ENCODE assay signal across 9 cellular contexts in genomic region chr11:61797263-61797944, GRCh38. TPM values are rescaled to one million over a fixed set of nuclear protein-coding genes. Genes with fewer than 3 reads are reported as not detected.
DNase-seq lines count a peak whose midpoint lies in the region; ATAC-seq and TF ChIP-seq lines count a peak whose summit lies in the region.
"Had no signal": no experiment of that assay in that cellular context is flagged by ENCODE, and none has a peak within 500 bp of the region (broad histone marks: within the 10 kb centered on the region; RNA-seq: fewer than 3 reads in every experiment).

No MANE protein-coding gene starts in this region.

- peak overlapping the region in 1 of 2 experiments; percentile 41; a peak in 2 of 4 replicates for H3K27ac ChIP-seq in SK-N-SH (ENCODE audit: low read depth in 2 of 2, low read length in 1 of 2)
- peak overlapping the region; percentile 55 for H3K27ac ChIP-seq in left ventricle myocardium inferior (replicated peaks)
- H3K27ac ChIP-seq: epithelial cell of prostate had no signal

- H4K20me1 ChIP-seq in SK-N-SH (ENCODE audit: insufficient read depth) = no peaks in the 10 kb centered on the region; the same call in 1 of the 2 replicates

- peaks cover 0 to 13% of the 10 kb centered on the region in 2 experiments; a peak in 2 of 4 replicates for H3K4me1 ChIP-seq in SK-N-SH (ENCODE audit: control insufficient read depth in 1 of 2, insufficient read depth in 2 of 2, low read depth in 1 of 2, low read length in 1 of 2)
- peaks cover 22% of the 10 kb centered on the region for H3K4me1 ChIP-seq in left ventricle myocardium inferior

- H3K9me3 ChIP-seq in SK-N-SH (no peaks in the 10 kb centered on the region), left ventricle myocardium inferior (replicated peaks) (no peaks in the 10 kb centered on the region)

- 63% methylated on average over 3 of the region's 3 CpGs for WGBS in SK-N-SH (ENCODE audit: low lambda C conversion rate)

- peaks cover 17% of the 10 kb centered on the region for H3F3A ChIP-seq in SK-N-SH (replicated peaks; ENCODE audit: insufficient read depth)

- ATAC-seq in HG02759 (IDR thresholded peaks at IDR 0.05; ENCODE audit: unreplicated experiment) (no peak), HG02571 (IDR thresholded peaks at IDR 0.05; ENCODE audit: unreplicated experiment) (no peak)

- H3K9me2 ChIP-seq in SK-N-SH = no peaks in the 10 kb centered on the region

- peak overlapping the region; percentile 17; the same call in 1 of the 2 replicates for H3K4me2 ChIP-seq in SK-N-SH

- no peak for TF ChIP-seq POLR2A in NB4 (IDR thresholded peaks at IDR 0.05; ENCODE audit: extremely low read depth, insufficient read length)

- H2AFZ ChIP-seq in SK-N-SH (ENCODE audit: low read depth) = peak overlapping the region; percentile 26

- POLR2A ChIA-PET in SK-N-SH (lab: Yijun Ruan, JAX) = interaction anchor here (0.6 to 4.4 kb wide), 9 partner anchors 9 to 311 kb away, joined by 3 to 37 read pairs (median 3); partner anchors contain the start of gene FADS1

- peak overlapping the region; percentile 11; the same call in 1 of the 2 replicates for H3K9ac ChIP-seq in SK-N-SH

- TF ChIP-seq EP300 in SK-N-SH (IDR thresholded peaks at IDR 0.05; ENCODE audit: borderline replicate concordance in 1 of 2, low read depth in 1 of 2, low read length in 1 of 2) = no peak

- peaks cover 71% of the 10 kb centered on the region for H3K79me2 ChIP-seq in SK-N-SH (ENCODE audit: insufficient read depth)

- TF ChIP-seq RAD21 in SK-N-SH (IDR thresholded peaks at IDR 0.05; ENCODE audit: low read length) = peak; percentile 88

- DNase-seq in EH (ENCODE audit: low read depth) = peak; percentile 87
- peak; percentile 87 for DNase-seq in NB4 (ENCODE audit: low read depth)
- DNase-seq in SK-N-SH = peak; percentile 71
- peak in 44 of 56 donors; percentile 12 to 92 (median 58) for DNase-seq in amygdala (lab: John Stamatoyannopoulos, UW)
- peak; percentile 74 for DNase-seq in left ventricle myocardium inferior
- no peak for DNase-seq in retinal pigment epithelial cell (ENCODE audit: low read depth)

- H3K27me3 ChIP-seq in SK-N-SH (ENCODE audit: insufficient read depth) (no peaks in the 10 kb centered on the region), left ventricle myocardium inferior (ENCODE audit: low read depth) (no peaks in the 10 kb centered on the region)

- H3K4me3 ChIP-seq in NB4 (ENCODE audit: low read depth, low read length) (no peak overlapping the region), SK-N-SH (ENCODE audit: low read depth in 2 of 2, low read length in 1 of 2) (no peak overlapping the region; a peak in 1 of 4 replicates), left ventricle myocardium inferior (no peak overlapping the region), retinal pigment epithelial cell (ENCODE audit: low read length) (no peak overlapping the region)

- intact Hi-C loops in left ventricle myocardium inferior (cut with micrococcal nuclease) = loop anchor here (5.0 to 10.0 kb wide), 4 partner anchors 97 to 310 kb away; partner anchors contain the start of gene FADS3

- CTCF ChIA-PET in SK-N-SH (lab: Yijun Ruan, JAX) = interaction anchor here (0.7 to 11.0 kb wide), 50 partner anchors 9 to 541 kb away, joined by 3 to 149 read pairs (median 6); partner anchors contain the start of genes BEST1, FADS1, FADS2 and FADS3

- peaks cover 16 to 27% of the 10 kb centered on the region in 2 experiments for H3K36me3 ChIP-seq in SK-N-SH (replicated peaks in 1 of 2; ENCODE audit: control insufficient read depth in 1 of 2, insufficient read depth in 2 of 2, low read length in 1 of 2)
- peaks cover 28% of the 10 kb centered on the region for H3K36me3 ChIP-seq in left ventricle myocardium inferior

- TF ChIP-seq CTCF in NB4 (IDR thresholded peaks at IDR 0.05; ENCODE audit: low read depth, low read length) = peak; percentile 82
- TF ChIP-seq CTCF in SK-N-SH (IDR thresholded peaks at IDR 0.05) = peak; percentile 91
- TF ChIP-seq CTCF in left ventricle myocardium inferior (IDR thresholded peaks at IDR 0.05; ENCODE audit: borderline replicate concordance) = peak; percentile 86
- peak; percentile 83 for TF ChIP-seq CTCF in retinal pigment epithelial cell (conservative IDR thresholded peaks at IDR 0.05; ENCODE audit: low read depth, low read length)

TF ChIP-seq in SK-N-SH, 30 proteins besides CTCF, POLR2A, EP300 and RAD21:
- peak; percentile 80 for TF ChIP-seq SMC3 (IDR thresholded peaks at IDR 0.05; ENCODE audit: low read depth, low read length)
- no peak for TF ChIP-seq NFIC (IDR thresholded peaks at IDR 0.05; ENCODE audit: borderline replicate concordance)
- no peak for TF ChIP-seq RXRA (IDR thresholded peaks at IDR 0.05; ENCODE audit: borderline replicate concordance, low read depth)
- TF ChIP-seq YY1 (IDR thresholded peaks at IDR 0.05; ENCODE audit: low read depth) = peak; percentile 69; the same call in 1 of the 2 replicates
- TF ChIP-seq, protein P1, sequence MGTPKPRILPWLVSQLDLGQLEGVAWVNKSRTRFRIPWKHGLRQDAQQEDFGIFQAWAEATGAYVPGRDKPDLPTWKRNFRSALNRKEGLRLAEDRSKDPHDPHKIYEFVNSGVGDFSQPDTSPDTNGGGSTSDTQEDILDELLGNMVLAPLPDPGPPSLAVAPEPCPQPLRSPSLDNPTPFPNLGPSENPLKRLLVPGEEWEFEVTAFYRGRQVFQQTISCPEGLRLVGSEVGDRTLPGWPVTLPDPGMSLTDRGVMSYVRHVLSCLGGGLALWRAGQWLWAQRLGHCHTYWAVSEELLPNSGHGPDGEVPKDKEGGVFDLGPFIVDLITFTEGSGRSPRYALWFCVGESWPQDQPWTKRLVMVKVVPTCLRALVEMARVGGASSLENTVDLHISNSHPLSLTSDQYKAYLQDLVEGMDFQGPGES (IDR thresholded peaks at IDR 0.05; ENCODE audit: low read depth, low read length) = no peak
- peak; percentile 21 for TF ChIP-seq CHD2 (IDR thresholded peaks at IDR 0.05; ENCODE audit: low read length, partially characterized antibody)
- TF ChIP-seq, protein P2, sequence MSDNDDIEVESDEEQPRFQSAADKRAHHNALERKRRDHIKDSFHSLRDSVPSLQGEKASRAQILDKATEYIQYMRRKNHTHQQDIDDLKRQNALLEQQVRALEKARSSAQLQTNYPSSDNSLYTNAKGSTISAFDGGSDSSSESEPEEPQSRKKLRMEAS (IDR thresholded peaks at IDR 0.05; ENCODE audit: low read depth) = no peak

RNA-seq across cellular contexts. Expression of gene FEN1, which starts 4.7 kb away (rescaled TPM):
- 35.9 and 39.5 TPM in 2 replicates for polyA plus RNA-seq in SK-N-SH (2012; rRNA removed)
- 33.0 and 38.9 TPM in 2 replicates for polyA plus RNA-seq in SK-N-SH (2012; cell fraction: cytosol; rRNA removed)
- polyA plus RNA-seq in SK-N-SH (2012; cell fraction: nucleus; rRNA removed) = 16.8 and 18.5 TPM in 2 replicates
- 5.8 TPM for total RNA-seq in left ventricle myocardium inferior

RNA-seq across cellular contexts. Expression of gene TMEM258, which starts 5.0 kb away (rescaled TPM):
- 454 and 617 TPM in 2 replicates for polyA plus RNA-seq in SK-N-SH (2012; rRNA removed)
- 466 and 537 TPM in 2 replicates for polyA plus RNA-seq in SK-N-SH (2012; cell fraction: cytosol; rRNA removed)
- polyA plus RNA-seq in SK-N-SH (2012; cell fraction: nucleus; rRNA removed) = 90.9 and 135 TPM in 2 replicates
- 117 TPM for total RNA-seq in left ventricle myocardium inferior

RNA-seq across cellular contexts. Expression of gene FADS1, which starts 19.4 kb away (rescaled TPM):
- 20.6 and 26.4 TPM in 2 replicates for polyA plus RNA-seq in SK-N-SH (2012; rRNA removed)
- 13.8 and 18.5 TPM in 2 replicates for polyA plus RNA-seq in SK-N-SH (2012; cell fraction: cytosol; rRNA removed)
- polyA plus RNA-seq in SK-N-SH (2012; cell fraction: nucleus; rRNA removed) = 17.8 and 27.8 TPM in 2 replicates
- total RNA-seq in left ventricle myocardium inferior = 24.1 TPM

RNA-seq across cellular contexts. Expression of gene FADS2, which starts 30.7 kb away (rescaled TPM):
- 67.8 and 77.1 TPM in 2 replicates for polyA plus RNA-seq in SK-N-SH (2012; rRNA removed)
- 35.0 and 46.7 TPM in 2 replicates for polyA plus RNA-seq in SK-N-SH (2012; cell fraction: cytosol; rRNA removed)
- polyA plus RNA-seq in SK-N-SH (2012; cell fraction: nucleus; rRNA removed) = 81.1 and 91.8 TPM in 2 replicates
- total RNA-seq in left ventricle myocardium inferior = 25.7 TPM

RNA-seq across cellular contexts. Expression of gene MYRF, which starts 45.0 kb away (rescaled TPM):
- polyA plus RNA-seq in SK-N-SH (2012; rRNA removed) = 1.8 and 2.8 TPM in 2 replicates
- 0.97 and 1.4 TPM in 2 replicates for polyA plus RNA-seq in SK-N-SH (2012; cell fraction: cytosol; rRNA removed)
- polyA plus RNA-seq in SK-N-SH (2012; cell fraction: nucleus; rRNA removed) = 8.2 and 10.0 TPM in 2 replicates
- total RNA-seq in left ventricle myocardium inferior = 0.14 TPM
